ENCODE assay signal across 9 cellular contexts in genomic region chr1:168920456-168921094, GRCh38.
A peak's percentile ranks its signal among the peaks of the same experiment; 100 is the strongest.
DNase-seq lines count a peak whose midpoint lies in the region; TF ChIP-seq lines count a peak whose summit lies in the region.
"Had no signal": no experiment of that assay in that cellular context is flagged by ENCODE, and none has a peak within 500 bp of the region (broad histone marks: within the 10 kb centered on the region; RNA-seq: fewer than 3 reads in every experiment).

No MANE protein-coding gene starts in this region.

- no peaks in the 10 kb centered on the region for H3K9me3 Mint-ChIP-seq in progenitor cell of endocrine pancreas (ENCODE audit: low read depth)
- H3K9me3 Mint-ChIP-seq: central memory CD8-positive, alpha-beta T cell had no signal

- DNase-seq in HT1080 (ENCODE audit: low read depth) (peak; percentile 55), cardiac fibroblast (ENCODE audit: low read depth in 2 of 2) (peak; percentile 86 to 95), kidney tubule cell (ENCODE audit: low spot score) (peak; percentile 83), superior temporal gyrus (ENCODE audit: extremely low spot score) (peak; percentile 43), iPS-NIHi11 (ENCODE audit: low spot score) (no peak), activated T-cell treated with anti-CD3 and anti-CD28 coated beads for 4 hours (no peak), progenitor cell of endocrine pancreas (ENCODE audit: low spot score, unreplicated experiment) (no peak), vagina (ENCODE audit: extremely low spot score in 2 of 2) (no peak)

- TF ChIP-seq POLR2A in vagina (IDR thresholded peaks at IDR 0.05): no peak

- no peaks in the 10 kb centered on the region for H3K27me3 ChIP-seq in vagina

- peaks cover 3% of the 10 kb centered on the region for H3K27me3 Mint-ChIP-seq in progenitor cell of endocrine pancreas
- H3K27me3 Mint-ChIP-seq: central memory CD8-positive, alpha-beta T cell had no signal

- H3K27ac ChIP-seq in vagina: no peak overlapping the region

- H3K36me3 ChIP-seq in vagina: no peaks in the 10 kb centered on the region

- peaks cover 7% of the 10 kb centered on the region for H3K4me1 ChIP-seq in vagina

- H3K36me3 Mint-ChIP-seq in progenitor cell of endocrine pancreas (ENCODE audit: insufficient read depth): no peaks in the 10 kb centered on the region

- intact Hi-C loops in vagina (cut with DNase I): no loop called here

- no peaks in the 10 kb centered on the region for H3K9me3 ChIP-seq in vagina

- H3K4me3 Mint-ChIP-seq in progenitor cell of endocrine pancreas (ENCODE audit: low read depth): no peak overlapping the region
- H3K4me3 Mint-ChIP-seq: central memory CD8-positive, alpha-beta T cell had no signal

- TF ChIP-seq CTCF in cardiac fibroblast (IDR thresholded peaks at IDR 0.05; ENCODE audit: low read depth, low read length) (no peak), progenitor cell of endocrine pancreas (IDR thresholded peaks at IDR 0.05; ENCODE audit: unreplicated experiment) (no peak), vagina (IDR thresholded peaks at IDR 0.05) (no peak)

- no peak overlapping the region for H3K27ac Mint-ChIP-seq in progenitor cell of endocrine pancreas

- H3K4me3 ChIP-seq in cardiac fibroblast (replicated peaks in 1 of 2; ENCODE audit: low read depth in 2 of 2, low read length in 2 of 2): no peak overlapping the region
- no peak overlapping the region for H3K4me3 ChIP-seq in vagina

- peaks cover 16% of the 10 kb centered on the region for H3K4me1 Mint-ChIP-seq in progenitor cell of endocrine pancreas (ENCODE audit: low read depth)

Comparison
In these comparisons a context has a peak if more than half of its experiments do, and no peak if none do; other contexts are left out.
1. DNase-seq: peak in HT1080 (single experiment), cardiac fibroblast (2 of 2), kidney tubule cell (single experiment) and superior temporal gyrus (single experiment); none in iPS-NIHi11 (single experiment), activated T-cell treated with anti-CD3 and anti-CD28 coated beads for 4 hours (single experiment), progenitor cell of endocrine pancreas (single experiment) and vagina (0 of 2).